9 cellular contexts compared by ENCODE assay signal in genomic region chr15:31313223-31313622, GRCh38.
"Had no signal": no experiment of that assay in that cellular context is flagged by ENCODE, and none has a peak within 500 bp of the region (broad histone marks: within the 10 kb centered on the region; RNA-seq: fewer than 3 reads in every experiment).

No MANE protein-coding gene starts in this region.

- H3K9ac ChIP-seq: GM23248 had no signal

- DNase-seq: GM23248, GOT3, H9, HCEC 1CT, HFFc6, KG1 had no signal

- ATAC-seq: HepG2 had no signal

- H3K4me3 ChIP-seq: GM23248 had no signal

- FAIRE-seq: H54, HepG2 had no signal

- H3K27ac ChIP-seq: GM23248, HL-60 had no signal

- H2AFZ ChIP-seq: GM23248 had no signal
